Comparison of ENCODE assay signal across 24 cellular contexts in genomic region chr2:126106006-126106405, GRCh38.
"Had no signal": no experiment of that assay in that cellular context is flagged by ENCODE, and none has a peak within 500 bp of the region (broad histone marks: within the 10 kb centered on the region; RNA-seq: fewer than 3 reads in every experiment).

No MANE protein-coding gene starts in this region.

- H3K79me2 ChIP-seq: hepatocyte had no signal

- H3K4me2 ChIP-seq: hepatocyte had no signal

- H3K9me3 ChIP-seq: ovary, testis, thyroid gland, upper lobe of left lung had no signal

- H3K27ac ChIP-seq: hepatocyte, left ventricle myocardium inferior, ovary, right atrium auricular region, skin epidermis, stomach, testis, thyroid gland, transverse colon, upper lobe of left lung had no signal

- H2AFZ ChIP-seq: hepatocyte had no signal

- H3K36me3 ChIP-seq: left ventricle myocardium inferior, ovary, right atrium auricular region, stomach, thyroid gland, transverse colon, upper lobe of left lung had no signal

- H3K4me3 Mint-ChIP-seq: mesothelial cell of epicardium; naive B cell; natural killer cell; stimulated activated naive B cell treated with anti-CD40 and anti-IgM and Interleukin-4, amounts not matched to agents 10 μg/mL and 1 μg/mL and 100 μg/mL, for 72 hours had no signal

- DNase-seq: islet precursor cell; left ventricle myocardium inferior; mesendoderm; naive B cell; natural killer cell; ovary; stimulated activated CD4-positive, alpha-beta T cell treated with anti-CD3 and anti-CD28 coated beads, Interleukin-12 subunit alpha, Interleukin-12 subunit beta, amount 100 ng/mL, for 4 hours; stimulated activated CD4-positive, alpha-beta T cell treated with anti-CD3 and anti-CD28 coated beads, Interleukin-15, amount 100 ng/mL, for 24 hours; stimulated activated CD4-positive, alpha-beta T cell treated with anti-CD3 and anti-CD28 coated beads, Interleukin-2, amount 100 ng/mL, for 24 hours; stimulated activated CD4-positive, alpha-beta T cell treated with anti-CD3 and anti-CD28 coated beads, Interleukin-4, amount 100 ng/mL, for 1 hour; stimulated activated naive B cell treated with anti-CD40 and anti-IgM and Interleukin-4, amounts not matched to agents 10 μg/mL and 1 μg/mL and 100 μg/mL, for 72 hours; stimulated activated naive CD8-positive, alpha-beta T cell treated with anti-CD3 and anti-CD28 coated beads, Interleukin-15, Interleukin-2, amounts not matched to agents 100 U/mL and 50 U/mL, for 24 hours; stomach; testis; thyroid gland; transverse colon; upper lobe of left lung had no signal

- H3K27ac Mint-ChIP-seq: mesothelial cell of epicardium; naive B cell; natural killer cell; progenitor cell of endocrine pancreas; stimulated activated naive B cell treated with anti-CD40 and anti-IgM and Interleukin-4, amounts not matched to agents 10 μg/mL and 1 μg/mL and 100 μg/mL, for 72 hours had no signal

- H3K4me1 Mint-ChIP-seq: mesothelial cell of epicardium; naive B cell; natural killer cell; stimulated activated naive B cell treated with anti-CD40 and anti-IgM and Interleukin-4, amounts not matched to agents 10 μg/mL and 1 μg/mL and 100 μg/mL, for 72 hours had no signal

- H3K4me3 ChIP-seq: hepatocyte, left ventricle myocardium inferior, lung, ovary, right atrium auricular region, skin epidermis, stomach, testis, thyroid gland, transverse colon, upper lobe of left lung had no signal

- H3K27me3 Mint-ChIP-seq: naive B cell; progenitor cell of endocrine pancreas; stimulated activated naive B cell treated with anti-CD40 and anti-IgM and Interleukin-4, amounts not matched to agents 10 μg/mL and 1 μg/mL and 100 μg/mL, for 72 hours had no signal

- ATAC-seq: natural killer cell; sciatic nerve; stimulated activated naive B cell treated with anti-CD40 and anti-IgM and Interleukin-4, amounts not matched to agents 10 μg/mL and 1 μg/mL and 100 μg/mL, for 72 hours; stimulated activated naive CD8-positive, alpha-beta T cell treated with anti-CD3 and anti-CD28 coated beads, Interleukin-15, Interleukin-2, amounts not matched to agents 100 U/mL and 50 U/mL, for 24 hours had no signal

- H3K36me3 Mint-ChIP-seq: naive B cell; natural killer cell; stimulated activated naive B cell treated with anti-CD40 and anti-IgM and Interleukin-4, amounts not matched to agents 10 μg/mL and 1 μg/mL and 100 μg/mL, for 72 hours had no signal

- H3K4me1 ChIP-seq: left ventricle myocardium inferior, right atrium auricular region, stomach, testis, thyroid gland, transverse colon, upper lobe of left lung had no signal

- H3K27me3 ChIP-seq: hepatocyte, ovary, right atrium auricular region, stomach, testis, thyroid gland, transverse colon, upper lobe of left lung had no signal
